8 cellular contexts compared by ENCODE assay signal in genomic region chr3:53045784-53046170, GRCh38. TPM values are rescaled to one million over a fixed set of nuclear protein-coding genes. Genes with fewer than 3 reads are reported as not detected.
DNase-seq lines count a peak whose midpoint lies in the region; TF ChIP-seq lines count a peak whose summit lies in the region.

Gene SFMBT1, minus strand, starts transcription at chr3:53046073. Its CDS starts 76,945 bp downstream, at chr3:52969128.

- no peaks in the 10 kb centered on the region for H3K9me3 ChIP-seq in Loucy (ENCODE audit: insufficient read depth, low read depth, low read length)

- H3K27ac ChIP-seq in layer of hippocampus (ENCODE audit: low read depth, low read length): peak within 1 kb of the TSS; percentile 90

- TF ChIP-seq CTCF in GM10266 (IDR thresholded peaks at IDR 0.05; ENCODE audit: control insufficient read depth, insufficient read depth, low read depth, missing control alignments): no peak
- TF ChIP-seq CTCF in Loucy (conservative IDR thresholded peaks at IDR 0.05; ENCODE audit: low read length): no peak

- DNase-seq in GM10266 (ENCODE audit: extremely low spot score) (peak; percentile 96), H4 (ENCODE audit: low spot score) (peak; percentile 11), cerebellum (ENCODE audit: low spot score) (peak; percentile 86), mesenteric fat pad (ENCODE audit: low spot score) (no peak)
- DNase-seq in activated CD4-positive, CD25-positive, alpha-beta regulatory T cell treated with anti-CD3 and anti-CD28 coated beads, Interleukin-2, amount 50 U/mL, for 16 hours (ENCODE audit: low read depth, low spot score): peak; percentile 56
- DNase-seq in stimulated activated CD4-positive, alpha-beta T cell treated with anti-CD3 and anti-CD28 coated beads, Interleukin-1b, Interleukin-23, amount 100 ng/mL, for 4 hours (ENCODE audit: low read depth in 2 of 2): peak; percentile 72 to 77

- H3K9ac ChIP-seq in Loucy (ENCODE audit: low read depth, low read length, poor library complexity, severe bottlenecking): peak within 1 kb of the TSS; percentile 90

- H3K27me3 ChIP-seq in Loucy (ENCODE audit: insufficient read depth, low read length, poor library complexity, severe bottlenecking) (no peaks in the 10 kb centered on the region), layer of hippocampus (ENCODE audit: control insufficient read depth, insufficient read depth, low read length) (no peaks in the 10 kb centered on the region)

- no peaks in the 10 kb centered on the region for H3K9me2 ChIP-seq in Loucy (replicated peaks; ENCODE audit: low read depth, low read length)

- H2AFZ ChIP-seq in Loucy (ENCODE audit: low read length): peak within 1 kb of the TSS; percentile 95

- peak within 1 kb of the TSS; percentile 93 for H3K4me3 ChIP-seq in Loucy (ENCODE audit: low read length, poor library complexity, severe bottlenecking)

- H3K36me3 ChIP-seq in Loucy (ENCODE audit: insufficient read depth, low read length): no peaks in the 10 kb centered on the region

- peaks cover 10% of the 10 kb centered on the region for H3F3A ChIP-seq in Loucy (ENCODE audit: low read depth)

- H3K4me2 ChIP-seq in Loucy (ENCODE audit: low read depth, low read length, poor library complexity, severe bottlenecking): peak within 1 kb of the TSS; percentile 91

- H4K20me1 ChIP-seq in Loucy (ENCODE audit: insufficient read depth, low read length, poor library complexity, severe bottlenecking): peaks cover 24% of the 10 kb centered on the region

- H3K79me2 ChIP-seq in Loucy (ENCODE audit: insufficient read depth, low read length): peaks cover 35% of the 10 kb centered on the region

- peaks cover 24% of the 10 kb centered on the region for H3K4me1 ChIP-seq in Loucy (ENCODE audit: insufficient read depth, low read length, poor library complexity, severe bottlenecking)

RNA-seq across cellular contexts. Expression of gene SFMBT1, which starts in this region (rescaled TPM):
- total RNA-seq in H4 (2014; rRNA removed; shearing (Covaris generic)): 3.5 and 8.0 TPM in 2 replicates
- 26.3 TPM for total RNA-seq in cerebellum
- 8.9 TPM for total RNA-seq in mesenteric fat pad
